Comparison of ENCODE assay signal across 1 cellular context in the genomic region with DNA sequence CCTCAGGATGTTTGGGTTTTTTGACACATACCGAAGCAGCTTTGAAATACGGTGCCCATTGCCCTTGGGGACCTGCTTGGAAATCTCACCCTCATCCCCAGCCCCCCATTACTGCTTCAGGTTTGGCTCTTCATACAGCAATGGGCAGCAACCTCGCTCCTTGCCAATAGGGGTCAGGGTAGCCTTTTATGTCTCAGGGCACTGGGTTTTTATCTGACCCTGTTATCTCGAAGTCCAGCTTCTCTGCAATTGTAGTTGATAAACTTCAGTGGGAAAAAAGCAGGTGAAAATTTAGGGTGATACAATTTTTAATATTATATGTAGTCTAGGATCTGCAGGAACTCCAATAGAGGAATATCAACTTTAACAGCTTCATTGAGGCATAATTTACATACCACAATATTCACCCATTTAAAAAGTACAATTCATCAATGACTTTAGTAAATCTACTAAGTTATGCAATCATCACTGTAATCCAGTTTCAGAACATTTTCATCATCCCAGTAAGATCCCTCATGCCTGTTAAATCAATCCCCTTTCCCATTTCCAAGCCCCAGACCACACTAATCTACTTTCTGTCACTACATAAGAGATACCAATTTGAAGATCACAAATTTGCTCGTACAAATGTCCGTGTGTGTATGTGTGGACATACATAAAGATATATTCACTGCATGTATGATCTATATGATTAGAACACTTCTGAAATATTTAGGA.
A peak's percentile ranks its signal among the peaks of the same experiment; 100 is the strongest.
TF ChIP-seq lines count a peak whose summit lies in the region.

No MANE protein-coding gene starts in this region.

TF ChIP-seq in HEK293, 187 proteins besides CTCF, POLR2A, EP300 and RAD21 (continued from another document):
- TF ChIP-seq, protein P1, sequence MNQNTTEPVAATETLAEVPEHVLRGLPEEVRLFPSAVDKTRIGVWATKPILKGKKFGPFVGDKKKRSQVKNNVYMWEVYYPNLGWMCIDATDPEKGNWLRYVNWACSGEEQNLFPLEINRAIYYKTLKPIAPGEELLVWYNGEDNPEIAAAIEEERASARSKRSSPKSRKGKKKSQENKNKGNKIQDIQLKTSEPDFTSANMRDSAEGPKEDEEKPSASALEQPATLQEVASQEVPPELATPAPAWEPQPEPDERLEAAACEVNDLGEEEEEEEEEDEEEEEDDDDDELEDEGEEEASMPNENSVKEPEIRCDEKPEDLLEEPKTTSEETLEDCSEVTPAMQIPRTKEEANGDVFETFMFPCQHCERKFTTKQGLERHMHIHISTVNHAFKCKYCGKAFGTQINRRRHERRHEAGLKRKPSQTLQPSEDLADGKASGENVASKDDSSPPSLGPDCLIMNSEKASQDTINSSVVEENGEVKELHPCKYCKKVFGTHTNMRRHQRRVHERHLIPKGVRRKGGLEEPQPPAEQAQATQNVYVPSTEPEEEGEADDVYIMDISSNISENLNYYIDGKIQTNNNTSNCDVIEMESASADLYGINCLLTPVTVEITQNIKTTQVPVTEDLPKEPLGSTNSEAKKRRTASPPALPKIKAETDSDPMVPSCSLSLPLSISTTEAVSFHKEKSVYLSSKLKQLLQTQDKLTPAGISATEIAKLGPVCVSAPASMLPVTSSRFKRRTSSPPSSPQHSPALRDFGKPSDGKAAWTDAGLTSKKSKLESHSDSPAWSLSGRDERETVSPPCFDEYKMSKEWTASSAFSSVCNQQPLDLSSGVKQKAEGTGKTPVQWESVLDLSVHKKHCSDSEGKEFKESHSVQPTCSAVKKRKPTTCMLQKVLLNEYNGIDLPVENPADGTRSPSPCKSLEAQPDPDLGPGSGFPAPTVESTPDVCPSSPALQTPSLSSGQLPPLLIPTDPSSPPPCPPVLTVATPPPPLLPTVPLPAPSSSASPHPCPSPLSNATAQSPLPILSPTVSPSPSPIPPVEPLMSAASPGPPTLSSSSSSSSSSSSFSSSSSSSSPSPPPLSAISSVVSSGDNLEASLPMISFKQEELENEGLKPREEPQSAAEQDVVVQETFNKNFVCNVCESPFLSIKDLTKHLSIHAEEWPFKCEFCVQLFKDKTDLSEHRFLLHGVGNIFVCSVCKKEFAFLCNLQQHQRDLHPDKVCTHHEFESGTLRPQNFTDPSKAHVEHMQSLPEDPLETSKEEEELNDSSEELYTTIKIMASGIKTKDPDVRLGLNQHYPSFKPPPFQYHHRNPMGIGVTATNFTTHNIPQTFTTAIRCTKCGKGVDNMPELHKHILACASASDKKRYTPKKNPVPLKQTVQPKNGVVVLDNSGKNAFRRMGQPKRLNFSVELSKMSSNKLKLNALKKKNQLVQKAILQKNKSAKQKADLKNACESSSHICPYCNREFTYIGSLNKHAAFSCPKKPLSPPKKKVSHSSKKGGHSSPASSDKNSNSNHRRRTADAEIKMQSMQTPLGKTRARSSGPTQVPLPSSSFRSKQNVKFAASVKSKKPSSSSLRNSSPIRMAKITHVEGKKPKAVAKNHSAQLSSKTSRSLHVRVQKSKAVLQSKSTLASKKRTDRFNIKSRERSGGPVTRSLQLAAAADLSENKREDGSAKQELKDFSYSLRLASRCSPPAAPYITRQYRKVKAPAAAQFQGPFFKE (tag by site-specific recombination; IDR thresholded peaks at IDR 0.05; ENCODE audit: borderline replicate concordance) = no peak
- no peak for TF ChIP-seq OVOL3 (tag by site-specific recombination; IDR thresholded peaks at IDR 0.05)
- TF ChIP-seq, protein P2, sequence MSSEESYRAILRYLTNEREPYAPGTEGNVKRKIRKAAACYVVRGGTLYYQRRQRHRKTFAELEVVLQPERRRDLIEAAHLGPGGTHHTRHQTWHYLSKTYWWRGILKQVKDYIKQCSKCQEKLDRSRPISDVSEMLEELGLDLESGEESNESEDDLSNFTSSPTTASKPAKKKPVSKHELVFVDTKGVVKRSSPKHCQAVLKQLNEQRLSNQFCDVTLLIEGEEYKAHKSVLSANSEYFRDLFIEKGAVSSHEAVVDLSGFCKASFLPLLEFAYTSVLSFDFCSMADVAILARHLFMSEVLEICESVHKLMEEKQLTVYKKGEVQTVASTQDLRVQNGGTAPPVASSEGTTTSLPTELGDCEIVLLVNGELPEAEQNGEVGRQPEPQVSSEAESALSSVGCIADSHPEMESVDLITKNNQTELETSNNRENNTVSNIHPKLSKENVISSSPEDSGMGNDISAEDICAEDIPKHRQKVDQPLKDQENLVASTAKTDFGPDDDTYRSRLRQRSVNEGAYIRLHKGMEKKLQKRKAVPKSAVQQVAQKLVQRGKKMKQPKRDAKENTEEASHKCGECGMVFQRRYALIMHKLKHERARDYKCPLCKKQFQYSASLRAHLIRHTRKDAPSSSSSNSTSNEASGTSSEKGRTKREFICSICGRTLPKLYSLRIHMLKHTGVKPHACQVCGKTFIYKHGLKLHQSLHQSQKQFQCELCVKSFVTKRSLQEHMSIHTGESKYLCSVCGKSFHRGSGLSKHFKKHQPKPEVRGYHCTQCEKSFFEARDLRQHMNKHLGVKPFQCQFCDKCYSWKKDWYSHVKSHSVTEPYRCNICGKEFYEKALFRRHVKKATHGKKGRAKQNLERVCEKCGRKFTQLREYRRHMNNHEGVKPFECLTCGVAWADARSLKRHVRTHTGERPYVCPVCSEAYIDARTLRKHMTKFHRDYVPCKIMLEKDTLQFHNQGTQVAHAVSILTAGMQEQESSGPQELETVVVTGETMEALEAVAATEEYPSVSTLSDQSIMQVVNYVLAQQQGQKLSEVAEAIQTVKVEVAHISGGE (tag by site-specific recombination; conservative IDR thresholded peaks at IDR 0.05; ENCODE audit: low read depth) = no peak
- no peak for TF ChIP-seq ZNF341 (tag by site-specific recombination; IDR thresholded peaks at IDR 0.05; ENCODE audit: low read depth)
- TF ChIP-seq ZNF585B (tag by site-specific recombination; IDR thresholded peaks at IDR 0.05) = no peak
- no peak for TF ChIP-seq ZNF785 (tag by site-specific recombination; IDR thresholded peaks at IDR 0.05)
- TF ChIP-seq ZNF555 (tag by site-specific recombination; conservative IDR thresholded peaks at IDR 0.05) = no peak
- no peak for TF ChIP-seq BCL6B (tag by site-specific recombination; IDR thresholded peaks at IDR 0.05)
- peak; percentile 76 for TF ChIP-seq ZBTB17 (tag by site-specific recombination; IDR thresholded peaks at IDR 0.05)
- TF ChIP-seq ZNF529 (tag by site-specific recombination; IDR thresholded peaks at IDR 0.05; ENCODE audit: insufficient replicate concordance) = no peak
- no peak for TF ChIP-seq ZBTB1 (tag by site-specific recombination; IDR thresholded peaks at IDR 0.05)
- TF ChIP-seq ZNF777 (tag by site-specific recombination; IDR thresholded peaks at IDR 0.05; ENCODE audit: borderline replicate concordance) = no peak
- no peak for TF ChIP-seq ZSCAN23 (tag by site-specific recombination; IDR thresholded peaks at IDR 0.05)
- TF ChIP-seq ZBTB7A (tag by site-specific recombination; IDR thresholded peaks at IDR 0.05; ENCODE audit: low read depth) = no peak
- TF ChIP-seq, protein P3, sequence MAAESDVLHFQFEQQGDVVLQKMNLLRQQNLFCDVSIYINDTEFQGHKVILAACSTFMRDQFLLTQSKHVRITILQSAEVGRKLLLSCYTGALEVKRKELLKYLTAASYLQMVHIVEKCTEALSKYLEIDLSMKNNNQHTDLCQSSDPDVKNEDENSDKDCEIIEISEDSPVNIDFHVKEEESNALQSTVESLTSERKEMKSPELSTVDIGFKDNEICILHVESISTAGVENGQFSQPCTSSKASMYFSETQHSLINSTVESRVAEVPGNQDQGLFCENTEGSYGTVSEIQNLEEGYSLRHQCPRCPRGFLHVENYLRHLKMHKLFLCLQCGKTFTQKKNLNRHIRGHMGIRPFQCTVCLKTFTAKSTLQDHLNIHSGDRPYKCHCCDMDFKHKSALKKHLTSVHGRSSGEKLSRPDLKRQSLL (tag by site-specific recombination; IDR thresholded peaks at IDR 0.05) = no peak
- TF ChIP-seq ZNF654 (tag by site-specific recombination; IDR thresholded peaks at IDR 0.05; ENCODE audit: low read depth) = peak; percentile 78
- TF ChIP-seq ZSCAN4 (tag by site-specific recombination; IDR thresholded peaks at IDR 0.05) = no peak
- no peak for TF ChIP-seq GFI1B (tag by site-specific recombination; IDR thresholded peaks at IDR 0.05)
- TF ChIP-seq ZNF610 (tag by site-specific recombination; IDR thresholded peaks at IDR 0.05; ENCODE audit: borderline replicate concordance) = no peak
- TF ChIP-seq IKZF3 (tag by site-specific recombination; IDR thresholded peaks at IDR 0.05) = no peak
- no peak for TF ChIP-seq ZNF423 (tag by site-specific recombination; IDR thresholded peaks at IDR 0.05)
- TF ChIP-seq ZNF701 (tag by site-specific recombination; IDR thresholded peaks at IDR 0.05) = no peak
- TF ChIP-seq, protein P4, sequence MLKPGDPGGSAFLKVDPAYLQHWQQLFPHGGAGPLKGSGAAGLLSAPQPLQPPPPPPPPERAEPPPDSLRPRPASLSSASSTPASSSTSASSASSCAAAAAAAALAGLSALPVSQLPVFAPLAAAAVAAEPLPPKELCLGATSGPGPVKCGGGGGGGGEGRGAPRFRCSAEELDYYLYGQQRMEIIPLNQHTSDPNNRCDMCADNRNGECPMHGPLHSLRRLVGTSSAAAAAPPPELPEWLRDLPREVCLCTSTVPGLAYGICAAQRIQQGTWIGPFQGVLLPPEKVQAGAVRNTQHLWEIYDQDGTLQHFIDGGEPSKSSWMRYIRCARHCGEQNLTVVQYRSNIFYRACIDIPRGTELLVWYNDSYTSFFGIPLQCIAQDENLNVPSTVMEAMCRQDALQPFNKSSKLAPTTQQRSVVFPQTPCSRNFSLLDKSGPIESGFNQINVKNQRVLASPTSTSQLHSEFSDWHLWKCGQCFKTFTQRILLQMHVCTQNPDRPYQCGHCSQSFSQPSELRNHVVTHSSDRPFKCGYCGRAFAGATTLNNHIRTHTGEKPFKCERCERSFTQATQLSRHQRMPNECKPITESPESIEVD (tag by site-specific recombination; IDR thresholded peaks at IDR 0.05) = no peak
- no peak for TF ChIP-seq GLI4 (tag by site-specific recombination; IDR thresholded peaks at IDR 0.05)
- TF ChIP-seq, protein P5, sequence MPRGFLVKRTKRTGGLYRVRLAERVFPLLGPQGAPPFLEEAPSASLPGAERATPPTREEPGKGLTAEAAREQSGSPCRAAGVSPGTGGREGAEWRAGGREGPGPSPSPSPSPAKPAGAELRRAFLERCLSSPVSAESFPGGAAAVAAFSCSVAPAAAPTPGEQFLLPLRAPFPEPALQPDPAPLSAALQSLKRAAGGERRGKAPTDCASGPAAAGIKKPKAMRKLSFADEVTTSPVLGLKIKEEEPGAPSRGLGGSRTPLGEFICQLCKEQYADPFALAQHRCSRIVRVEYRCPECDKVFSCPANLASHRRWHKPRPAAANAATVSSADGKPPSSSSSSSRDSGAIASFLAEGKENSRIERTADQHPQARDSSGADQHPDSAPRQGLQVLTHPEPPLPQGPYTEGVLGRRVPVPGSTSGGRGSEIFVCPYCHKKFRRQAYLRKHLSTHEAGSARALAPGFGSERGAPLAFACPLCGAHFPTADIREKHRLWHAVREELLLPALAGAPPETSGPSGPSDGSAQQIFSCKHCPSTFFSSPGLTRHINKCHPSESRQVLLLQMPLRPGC (tag by site-specific recombination; IDR thresholded peaks at IDR 0.05) = no peak
- TF ChIP-seq, protein P6, sequence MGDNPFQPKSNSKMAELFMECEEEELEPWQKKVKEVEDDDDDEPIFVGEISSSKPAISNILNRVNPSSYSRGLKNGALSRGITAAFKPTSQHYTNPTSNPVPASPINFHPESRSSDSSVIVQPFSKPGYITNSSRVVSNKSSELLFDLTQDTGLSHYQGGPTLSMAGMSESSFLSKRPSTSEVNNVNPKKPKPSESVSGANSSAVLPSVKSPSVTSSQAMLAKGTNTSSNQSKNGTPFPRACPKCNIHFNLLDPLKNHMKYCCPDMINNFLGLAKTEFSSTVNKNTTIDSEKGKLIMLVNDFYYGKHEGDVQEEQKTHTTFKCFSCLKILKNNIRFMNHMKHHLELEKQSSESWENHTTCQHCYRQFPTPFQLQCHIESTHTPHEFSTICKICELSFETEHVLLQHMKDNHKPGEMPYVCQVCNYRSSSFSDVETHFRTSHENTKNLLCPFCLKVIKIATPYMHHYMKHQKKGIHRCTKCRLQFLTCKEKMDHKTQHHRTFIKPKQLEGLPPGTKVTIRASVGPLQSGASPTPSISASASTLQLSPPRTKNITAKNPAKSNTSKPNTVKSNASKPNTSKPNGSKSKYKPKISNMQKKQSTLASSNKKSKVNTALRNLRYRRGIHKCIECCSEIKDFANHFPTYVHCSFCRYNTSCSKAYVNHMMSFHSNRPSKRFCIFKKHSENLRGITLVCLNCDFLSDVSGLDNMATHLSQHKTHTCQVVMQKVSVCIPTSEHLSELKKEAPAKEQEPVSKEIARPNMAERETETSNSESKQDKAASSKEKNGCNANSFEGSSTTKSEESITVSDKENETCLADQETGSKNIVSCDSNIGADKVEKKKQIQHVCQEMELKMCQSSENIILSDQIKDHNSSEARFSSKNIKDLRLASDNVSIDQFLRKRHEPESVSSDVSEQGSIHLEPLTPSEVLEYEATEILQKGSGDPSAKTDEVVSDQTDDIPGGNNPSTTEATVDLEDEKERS (tag by site-specific recombination; IDR thresholded peaks at IDR 0.05) = no peak
